Comparison of ENCODE assay signal across 8 cellular contexts in genomic region chr10:110530131-110530831, GRCh38. TPM values are rescaled to one million over a fixed set of nuclear protein-coding genes. Genes with fewer than 3 reads are reported as not detected.
DNase-seq lines count a peak whose midpoint lies in the region; ATAC-seq and TF ChIP-seq lines count a peak whose summit lies in the region.

No MANE protein-coding gene starts in this region.

- no peaks in the 10 kb centered on the region for H3K9me3 Mint-ChIP-seq in effector memory CD8-positive, alpha-beta T cell
- H3K9me3 Mint-ChIP-seq in mesothelial cell of epicardium, result no peaks in the 10 kb centered on the region

- TF ChIP-seq CTCF in mesothelial cell of epicardium (IDR thresholded peaks at IDR 0.05; ENCODE audit: unreplicated experiment), result no peak

- no peaks in the 10 kb centered on the region for H3K27me3 Mint-ChIP-seq in effector memory CD8-positive, alpha-beta T cell
- peaks cover 27% of the 10 kb centered on the region for H3K27me3 Mint-ChIP-seq in mesothelial cell of epicardium (ENCODE audit: low read depth)

- no peak overlapping the region for H3K27ac Mint-ChIP-seq in effector memory CD8-positive, alpha-beta T cell
- no peak overlapping the region for H3K27ac Mint-ChIP-seq in mesothelial cell of epicardium

- DNase-seq in EH (ENCODE audit: low read depth) (peak; percentile 84), NCI-H2171 treated with DMSO at 0.1 percent for 48 hours (lab: John Stamatoyannopoulos, UW) (peak; percentile 48), mesothelial cell of epicardium (ENCODE audit: low spot score in 2 of 2, unreplicated experiment in 2 of 2) (peak; percentile 39 to 67), inferior parietal cortex (ENCODE audit: extremely low spot score) (no peak), NCI-H187 (lab: John Stamatoyannopoulos, UW) (no peak)
- DNase-seq in effector memory CD8-positive, alpha-beta T cell, result no peak

- H3K36me3 Mint-ChIP-seq in effector memory CD8-positive, alpha-beta T cell (ENCODE audit: insufficient read depth), result peaks cover 8% of the 10 kb centered on the region
- no peaks in the 10 kb centered on the region for H3K36me3 Mint-ChIP-seq in mesothelial cell of epicardium

- H3K4me1 Mint-ChIP-seq in effector memory CD8-positive, alpha-beta T cell (ENCODE audit: low read depth in 2 of 2), result peaks cover 27 to 28% of the 10 kb centered on the region in 2 donors
- peaks cover 2% of the 10 kb centered on the region for H3K4me1 Mint-ChIP-seq in mesothelial cell of epicardium

- H3K4me3 Mint-ChIP-seq in effector memory CD8-positive, alpha-beta T cell, result peak overlapping the region; percentile 19 to 53
- H3K4me3 Mint-ChIP-seq in mesothelial cell of epicardium, result peak overlapping the region; percentile 54

- ATAC-seq in effector memory CD8-positive, alpha-beta T cell (replicated peaks), result no peak
- ATAC-seq in GM19467 (IDR thresholded peaks at IDR 0.05; ENCODE audit: unreplicated experiment) (no peak), HG02610 (IDR thresholded peaks at IDR 0.05; ENCODE audit: unreplicated experiment) (no peak)

RNA-seq across cellular contexts. Expression of gene DUSP5, which starts 32.6 kb away (rescaled TPM):
- 14.8 to 16.0 TPM (median 16.0 TPM) in 3 replicates for total RNA-seq in mesothelial cell of epicardium

RNA-seq across cellular contexts. Expression of gene SMC3, which starts 37.2 kb away (rescaled TPM):
- total RNA-seq in mesothelial cell of epicardium, result 44.7 to 47.2 TPM (median 47.1 TPM) in 3 replicates

Comparison
In these comparisons a context has a peak if more than half of its experiments do, and no peak if none do; other contexts are left out.
1. DNase-seq: peak in EH (single experiment), NCI-H2171 treated with DMSO at 0.1 percent for 48 hours (single experiment) and mesothelial cell of epicardium (2 of 2); none in effector memory CD8-positive, alpha-beta T cell (0 of 3), inferior parietal cortex (single experiment) and NCI-H187 (0 of 2).